12 cellular contexts compared by ENCODE assay signal in the genomic region with DNA sequence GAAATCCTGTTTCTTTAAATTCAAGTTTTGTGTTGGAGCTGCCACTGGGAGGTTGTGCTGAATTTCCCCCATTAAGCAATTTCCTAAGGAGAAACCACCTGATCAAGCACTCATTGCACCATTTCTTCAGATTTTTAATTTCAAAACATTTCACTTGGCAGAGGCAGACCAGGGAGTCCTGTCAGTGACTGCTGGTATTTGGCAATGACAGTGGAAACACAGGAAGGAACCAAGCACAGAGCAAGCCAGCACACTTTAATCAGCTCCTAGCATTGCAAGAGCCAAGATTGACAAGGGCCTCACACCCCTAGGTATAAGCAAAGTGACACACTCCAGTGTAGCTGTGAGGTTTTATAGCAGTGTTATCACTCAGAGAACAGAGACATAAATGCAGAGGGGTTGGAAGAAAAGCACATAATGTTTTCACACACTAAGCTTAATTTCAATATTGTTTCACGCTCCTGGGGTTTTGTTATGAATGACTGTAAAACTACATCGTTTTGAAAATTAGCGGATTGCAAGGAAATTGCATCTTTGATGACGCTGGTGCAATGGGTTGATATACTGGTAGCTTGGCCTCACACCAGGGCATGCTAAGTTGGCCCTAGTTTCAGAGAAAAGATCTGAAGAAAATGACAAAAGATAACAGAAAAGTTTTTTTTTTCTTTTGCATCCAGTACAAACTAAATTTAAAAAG.
DNase-seq lines count a peak whose midpoint lies in the region; ATAC-seq, FAIRE-seq and TF ChIP-seq lines count a peak whose summit lies in the region.
"Had no signal": no experiment of that assay in that cellular context is flagged by ENCODE, and none has a peak within 500 bp of the region (broad histone marks: within the 10 kb centered on the region; RNA-seq: fewer than 3 reads in every experiment).

No MANE protein-coding gene starts in this region.

- H3K27me3 ChIP-seq in heart right ventricle: no peaks in the 10 kb centered on the region

- intact Hi-C loops in heart right ventricle (cut with DNase I): no loop called here

- DNase-seq in HTR-8/SVneo (ENCODE audit: insufficient read length, low spot score): no peak
- DNase-seq in amniotic epithelial cell (ENCODE audit: low read depth): peak; percentile 86
- peak in 1 of 2 donors; percentile 29 for DNase-seq in heart right ventricle
- DNase-seq in stromal cell of bone marrow (ENCODE audit: low read depth): peak; percentile 11
- DNase-seq in NCI-H748 treated with DMSO at 0.1 percent for 48 hours (lab: John Stamatoyannopoulos, UW): no peak
- no peak for DNase-seq in 8988T
- DNase-seq in NCI-H2081 treated with DMSO at 0.1 percent for 48 hours (lab: John Stamatoyannopoulos, UW): no peak
- DNase-seq: activated T-cell treated with anti-CD3 and anti-CD28 coated beads, Interleukin-2, amount 50 U/mL, for 4 hours; central memory CD4-positive, alpha-beta T cell; stimulated activated CD8-positive, alpha-beta memory T cell treated with anti-CD3 and anti-CD28 coated beads, Interleukin-4, amount 100 ng/mL, for 48 hours had no signal

- H3K27ac ChIP-seq in heart right ventricle: no peak overlapping the region
- H3K27ac ChIP-seq: VCaP had no signal

- WGBS in heart right ventricle, 2 donors: 51 to 66% methylated on average over 4 of the region's 4 CpGs

- peaks cover 0 to 9% (median 0%) of the 10 kb centered on the region in 9 donors for H3K4me1 ChIP-seq in heart right ventricle

- ATAC-seq in heart right ventricle: peak; percentile 66 to 100 (median 90)
- no peak for ATAC-seq in HG02642 (IDR thresholded peaks at IDR 0.05; ENCODE audit: poor library complexity, unreplicated experiment)
- ATAC-seq: activated T-cell treated with anti-CD3 and anti-CD28 coated beads, Interleukin-2, amount 50 U/mL, for 4 hours had no signal

- H3K9me3 ChIP-seq in heart right ventricle: peaks cover 0 to 7% (median 0%) of the 10 kb centered on the region in 11 donors

- no peak overlapping the region for H3K4me3 ChIP-seq in heart right ventricle

- no peak for TF ChIP-seq CTCF in heart right ventricle (IDR thresholded peaks at IDR 0.05)

- H3K36me3 ChIP-seq in heart right ventricle: no peaks in the 10 kb centered on the region

- FAIRE-seq in HTR-8/SVneo (lab: Jason Lieb, UNC): peak; percentile 40

Comparison
In these comparisons a context has a peak if more than half of its experiments do, and no peak if none do; other contexts are left out.
1. DNase-seq: peak in amniotic epithelial cell (single experiment) and stromal cell of bone marrow (single experiment); none in HTR-8/SVneo (single experiment), NCI-H748 treated with DMSO at 0.1 percent for 48 hours (single experiment), 8988T (single experiment) and NCI-H2081 treated with DMSO at 0.1 percent for 48 hours (single experiment).